In the genomic region with DNA sequence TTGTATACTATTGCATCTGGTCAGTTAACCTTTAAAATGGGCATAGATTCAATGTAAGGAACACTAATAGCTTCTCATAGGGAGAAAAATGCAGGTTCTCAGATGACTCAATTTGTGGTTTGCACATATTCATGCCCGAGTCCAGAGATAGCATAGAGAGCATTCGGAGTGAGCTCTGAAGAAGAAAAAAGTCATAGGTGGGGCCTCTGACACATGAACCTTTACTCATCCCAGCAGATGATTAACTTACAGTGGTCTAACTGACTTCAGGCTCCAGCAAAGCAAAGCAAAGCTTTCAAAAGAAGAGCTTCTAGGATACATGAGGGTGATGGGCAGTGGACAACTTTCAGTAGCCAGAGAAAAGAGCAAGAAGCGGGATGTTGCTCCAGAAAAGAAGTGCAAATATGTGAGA, we compare ENCODE assay signal across 1 cellular context.
TF ChIP-seq lines count a peak whose summit lies in the region.

No MANE protein-coding gene starts in this region.

TF ChIP-seq in K562, 482 proteins besides CTCF, POLR2A, EP300 and RAD21 (continued from another document):
- no peak for TF ChIP-seq MGA (IDR thresholded peaks at IDR 0.05)
- TF ChIP-seq, protein P1, sequence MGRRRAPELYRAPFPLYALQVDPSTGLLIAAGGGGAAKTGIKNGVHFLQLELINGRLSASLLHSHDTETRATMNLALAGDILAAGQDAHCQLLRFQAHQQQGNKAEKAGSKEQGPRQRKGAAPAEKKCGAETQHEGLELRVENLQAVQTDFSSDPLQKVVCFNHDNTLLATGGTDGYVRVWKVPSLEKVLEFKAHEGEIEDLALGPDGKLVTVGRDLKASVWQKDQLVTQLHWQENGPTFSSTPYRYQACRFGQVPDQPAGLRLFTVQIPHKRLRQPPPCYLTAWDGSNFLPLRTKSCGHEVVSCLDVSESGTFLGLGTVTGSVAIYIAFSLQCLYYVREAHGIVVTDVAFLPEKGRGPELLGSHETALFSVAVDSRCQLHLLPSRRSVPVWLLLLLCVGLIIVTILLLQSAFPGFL (CRISPR knock-in tag; IDR thresholded peaks at IDR 0.05): no peak
- TF ChIP-seq HNRNPUL1 (IDR thresholded peaks at IDR 0.05; ENCODE audit: low read length): no peak
- no peak for TF ChIP-seq GTF2A2 (tag; IDR thresholded peaks at IDR 0.05)
- no peak for TF ChIP-seq KLF13 (tag; IDR thresholded peaks at IDR 0.05; ENCODE audit: borderline replicate concordance, low read depth)
